Comparison of ENCODE assay signal across 14 cellular contexts in genomic region chr7:107643938-107644703, GRCh38. TPM values are rescaled to one million over a fixed set of nuclear protein-coding genes. Genes with fewer than 3 reads are reported as not detected.
DNase-seq lines count a peak whose midpoint lies in the region; ATAC-seq and TF ChIP-seq lines count a peak whose summit lies in the region.
"Had no signal": no experiment of that assay in that cellular context is flagged by ENCODE, and none has a peak within 500 bp of the region (broad histone marks: within the 10 kb centered on the region; RNA-seq: fewer than 3 reads in every experiment).

No MANE protein-coding gene starts in this region.

- H3K9me3 Mint-ChIP-seq in activated CD4-positive, alpha-beta T cell treated with anti-CD3 and anti-CD28 coated beads, Interleukin-2, amount 10 ng/mL, durations not matched to agents 24 days and 14 days = peaks cover 19% of the 10 kb centered on the region
- no peaks in the 10 kb centered on the region for H3K9me3 Mint-ChIP-seq in activated B cell treated with CpG ODN at 0.5 μM for 24 hours
- peaks cover 0 to 4% of the 10 kb centered on the region in 2 donors for H3K9me3 Mint-ChIP-seq in stimulated activated naive B cell treated with anti-CD40 and anti-IgM and Interleukin-4, amounts not matched to agents 10 μg/mL and 1 μg/mL and 100 μg/mL, for 72 hours

- peaks cover 3% of the 10 kb centered on the region for H3K27me3 Mint-ChIP-seq in activated CD4-positive, alpha-beta T cell treated with anti-CD3 and anti-CD28 coated beads, Interleukin-2, amount 10 ng/mL, durations not matched to agents 24 days and 14 days
- no peaks in the 10 kb centered on the region for H3K27me3 Mint-ChIP-seq in activated B cell treated with CpG ODN at 0.5 μM for 24 hours
- no peaks in the 10 kb centered on the region for H3K27me3 Mint-ChIP-seq in stimulated activated naive B cell treated with anti-CD40 and anti-IgM and Interleukin-4, amounts not matched to agents 10 μg/mL and 1 μg/mL and 100 μg/mL, for 72 hours

- no peak overlapping the region for H3K27ac Mint-ChIP-seq in activated CD4-positive, alpha-beta T cell treated with anti-CD3 and anti-CD28 coated beads, Interleukin-2, amount 10 ng/mL, durations not matched to agents 24 days and 14 days
- H3K27ac Mint-ChIP-seq in activated B cell treated with CpG ODN at 0.5 μM for 24 hours = peak overlapping the region; percentile 24
- peak overlapping the region; percentile 26 for H3K27ac Mint-ChIP-seq in stimulated activated naive B cell treated with anti-CD40 and anti-IgM and Interleukin-4, amounts not matched to agents 10 μg/mL and 1 μg/mL and 100 μg/mL, for 72 hours
- H3K27ac Mint-ChIP-seq: neural progenitor cell had no signal

- intact Hi-C loops in activated CD4-positive, alpha-beta T cell treated with anti-CD3 and anti-CD28 coated beads, Interleukin-2, amount 10 ng/mL, durations not matched to agents 24 days and 14 days (cut with micrococcal nuclease) = no loop called here
- intact Hi-C loops in activated B cell treated with CpG ODN at 0.5 μM for 24 hours (cut with micrococcal nuclease) = loop anchor here (1.0 kb wide), 1 partner anchor 15 kb away; no protein-coding TSS in a partner anchor

- no peak for TF ChIP-seq CTCF in activated B cell treated with CpG ODN at 0.5 μM for 24 hours (IDR thresholded peaks at IDR 0.05)

- peaks cover 23% of the 10 kb centered on the region for H3K4me1 Mint-ChIP-seq in activated CD4-positive, alpha-beta T cell treated with anti-CD3 and anti-CD28 coated beads, Interleukin-2, amount 10 ng/mL, durations not matched to agents 24 days and 14 days
- peaks cover 31% of the 10 kb centered on the region for H3K4me1 Mint-ChIP-seq in activated B cell treated with CpG ODN at 0.5 μM for 24 hours
- H3K4me1 Mint-ChIP-seq in stimulated activated naive B cell treated with anti-CD40 and anti-IgM and Interleukin-4, amounts not matched to agents 10 μg/mL and 1 μg/mL and 100 μg/mL, for 72 hours = peaks cover 18 to 44% of the 10 kb centered on the region in 2 donors
- H3K4me1 Mint-ChIP-seq: neural progenitor cell had no signal

- peaks cover 4% of the 10 kb centered on the region for H3K36me3 Mint-ChIP-seq in activated CD4-positive, alpha-beta T cell treated with anti-CD3 and anti-CD28 coated beads, Interleukin-2, amount 10 ng/mL, durations not matched to agents 24 days and 14 days (ENCODE audit: low read depth)
- H3K36me3 Mint-ChIP-seq in activated B cell treated with CpG ODN at 0.5 μM for 24 hours (ENCODE audit: low read depth) = no peaks in the 10 kb centered on the region
- H3K36me3 Mint-ChIP-seq in stimulated activated naive B cell treated with anti-CD40 and anti-IgM and Interleukin-4, amounts not matched to agents 10 μg/mL and 1 μg/mL and 100 μg/mL, for 72 hours = no peaks in the 10 kb centered on the region
- H3K36me3 Mint-ChIP-seq: activated naive CD4-positive, alpha-beta T cell treated with anti-CD3 and anti-CD28 coated beads, Interleukin-2, amount 50 U/mL, for 72 hours; neural progenitor cell had no signal

- CTCF ChIA-PET in activated B cell treated with CpG ODN at 0.5 μM for 24 hours (lab: Charles Lee) = no interaction called here
- CTCF ChIA-PET in HEK293T (lab: Yijun Ruan, JAX) = no interaction called here

- ATAC-seq in activated B cell treated with CpG ODN at 0.5 μM for 24 hours (ENCODE audit: low read depth) (no peak), GM21723 (IDR thresholded peaks at IDR 0.05; ENCODE audit: unreplicated experiment) (no peak)
- no peak for ATAC-seq in stimulated activated naive B cell treated with anti-CD40 and anti-IgM and Interleukin-4, amounts not matched to agents 10 μg/mL and 1 μg/mL and 100 μg/mL, for 72 hours (replicated peaks)
- ATAC-seq: activated naive CD4-positive, alpha-beta T cell treated with anti-CD3 and anti-CD28 coated beads, Interleukin-2, amount 50 U/mL, for 72 hours had no signal

- POLR2A ChIA-PET in activated B cell treated with CpG ODN at 0.5 μM for 24 hours (lab: Charles Lee) = no interaction called here
- POLR2A ChIA-PET in HEK293T (lab: Yijun Ruan, JAX) = no interaction called here

- no peak for DNase-seq in activated CD4-positive, alpha-beta T cell treated with anti-CD3 and anti-CD28 coated beads, Interleukin-2, amount 10 ng/mL, durations not matched to agents 24 days and 14 days
- no peak for DNase-seq in activated CD4-positive, alpha-beta T cell treated with anti-CD3 and anti-CD28 coated beads, Interleukin-2, amount 50 U/mL, for 48 hours
- DNase-seq in activated B cell treated with CpG ODN at 0.5 μM for 24 hours (no peak), fibroblast of the conjunctiva (ENCODE audit: low read depth) (peak; percentile 17), HEK293T (ENCODE audit: extremely low spot score) (no peak), DMS153 treated with DMSO at 0.1 percent for 48 hours (lab: John Stamatoyannopoulos, UW; ENCODE audit: unreplicated experiment) (no peak)
- DNase-seq in stimulated activated naive B cell treated with anti-CD40 and anti-IgM and Interleukin-4, amounts not matched to agents 10 μg/mL and 1 μg/mL and 100 μg/mL, for 72 hours = no peak
- DNase-seq: Calu3, Kasumi-1, NCI-H187 treated with DMSO at 0.1 percent for 48 hours, NCI-H774 had no signal

- peak overlapping the region; percentile 1 for H3K4me3 Mint-ChIP-seq in activated CD4-positive, alpha-beta T cell treated with anti-CD3 and anti-CD28 coated beads, Interleukin-2, amount 10 ng/mL, durations not matched to agents 24 days and 14 days
- no peak overlapping the region for H3K4me3 Mint-ChIP-seq in activated B cell treated with CpG ODN at 0.5 μM for 24 hours
- H3K4me3 Mint-ChIP-seq in stimulated activated naive B cell treated with anti-CD40 and anti-IgM and Interleukin-4, amounts not matched to agents 10 μg/mL and 1 μg/mL and 100 μg/mL, for 72 hours = peak overlapping the region; percentile 2 to 3
- H3K4me3 Mint-ChIP-seq: neural progenitor cell had no signal

TF ChIP-seq in HEK293T, 16 proteins besides CTCF, POLR2A, EP300 and RAD21:
- TF ChIP-seq FOXK2 (IDR thresholded peaks at IDR 0.05) (no peak), ARNT (IDR thresholded peaks at IDR 0.05) (no peak), SUZ12 (IDR thresholded peaks at IDR 0.05) (no peak), NFRKB (IDR thresholded peaks at IDR 0.05) (no peak), CTBP1 (IDR thresholded peaks at IDR 0.05; ENCODE audit: borderline replicate concordance) (no peak), LEF1 (IDR thresholded peaks at IDR 0.05; ENCODE audit: borderline replicate concordance) (no peak), L3MBTL2 (conservative IDR thresholded peaks at IDR 0.05) (no peak), ELF4 (IDR thresholded peaks at IDR 0.05) (no peak), FOXM1 (IDR thresholded peaks at IDR 0.05; ENCODE audit: borderline replicate concordance) (no peak), FOXA1 (IDR thresholded peaks at IDR 0.05) (no peak), PKNOX1 (IDR thresholded peaks at IDR 0.05) (no peak), HDGF (IDR thresholded peaks at IDR 0.05; ENCODE audit: borderline replicate concordance) (no peak), BHLHE40 (IDR thresholded peaks at IDR 0.05; ENCODE audit: borderline replicate concordance) (no peak), ZNF384 (IDR thresholded peaks at IDR 0.05) (no peak)

RNA-seq across cellular contexts. Expression of gene SLC26A4, which starts 16.5 kb away (rescaled TPM):
- 6.5 and 7.8 TPM in 2 replicates for total RNA-seq in activated CD4-positive, alpha-beta T cell treated with anti-CD3 and anti-CD28 coated beads, Interleukin-2, amount 10 ng/mL, durations not matched to agents 24 days and 14 days
- 0.05 and 0.13 TPM in 2 replicates for total RNA-seq in activated B cell treated with CpG ODN at 0.5 μM for 24 hours
